ENCODE assay signal across 18 cellular contexts in the genomic region with DNA sequence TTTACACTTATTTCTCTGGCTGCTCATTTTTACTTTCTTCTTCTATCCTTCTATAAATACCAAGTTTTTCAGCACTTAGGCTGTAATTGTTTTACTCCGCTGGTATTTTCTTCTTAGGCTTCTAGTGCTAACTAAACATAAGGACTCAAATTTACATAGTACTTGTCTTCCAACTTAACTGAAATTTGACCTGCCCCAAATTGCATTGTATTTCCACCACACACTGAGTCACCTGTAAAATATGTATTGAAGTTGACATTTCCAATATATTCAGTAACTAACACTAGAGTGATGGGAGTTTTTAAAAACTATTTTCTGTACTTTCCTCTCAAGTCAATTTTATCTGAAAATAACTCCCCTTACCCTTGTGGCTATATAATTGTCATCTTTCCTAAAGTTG.
DNase-seq lines count a peak whose midpoint lies in the region; ATAC-seq, FAIRE-seq and TF ChIP-seq lines count a peak whose summit lies in the region.
"Had no signal": no experiment of that assay in that cellular context is flagged by ENCODE, and none has a peak within 500 bp of the region (broad histone marks: within the 10 kb centered on the region; RNA-seq: fewer than 3 reads in every experiment).

No MANE protein-coding gene starts in this region.

- H3K9me2 ChIP-seq in PC-9 (ENCODE audit: insufficient read depth) = no peaks in the 10 kb centered on the region

- H2BK120ac ChIP-seq in H1 (replicated peaks; ENCODE audit: low read depth, low read length) = no peak overlapping the region

- TF ChIP-seq RAD21 in H1 (IDR thresholded peaks at IDR 0.05 in 1 of 2, conservative IDR thresholded peaks at IDR 0.05 in 1 of 2; ENCODE audit: low read depth in 2 of 2, low read length in 2 of 2) = no peak

- H2AK5ac ChIP-seq in H1 (ENCODE audit: low read depth, low read length) = no peak overlapping the region

- no peaks in the 10 kb centered on the region for H3K79me1 ChIP-seq in H1 (ENCODE audit: low read depth, low read length)

- no peaks in the 10 kb centered on the region for H3K23me2 ChIP-seq in H1 (ENCODE audit: low read depth, low read length)

- no peak overlapping the region for H4K5ac ChIP-seq in H1 (ENCODE audit: insufficient read length, low read depth, low read length)

- H3K27ac ChIP-seq in PC-9 (no peak overlapping the region), H1 (ENCODE audit: low read depth, low read length) (no peak overlapping the region)
- H3K27ac ChIP-seq: 22Rv1, BLaER1, HL-60, Peyer's patch had no signal

- CTCF ChIA-PET in PC-9 (lab: Charles Lee) = no interaction called here
- CTCF ChIA-PET in H1 (lab: Charles Lee; ENCODE audit: partially characterized antibody) = no interaction called here

- WGBS in H1 (ENCODE audit: extremely low coverage in 1 of 2, insufficient coverage in 1 of 2, insufficient read length in 1 of 2, insufficient replicate concordance in 2 of 2, low coverage in 1 of 2, low lambda C conversion rate in 2 of 2, missing lambda C conversion rate in 1 of 2), 2 experiments = 38% methylated on average over 1 of the region's 1 CpG; no CpG with 5 or more reads in 1 of the 2 experiments

- H3K4me2 ChIP-seq in PC-9 (0 out of 2 replicates have a peak overlapping the region, but pooled peaks have one; percentile 8), H1 (ENCODE audit: insufficient read depth in 1 of 2, low read depth in 2 of 2, low read length in 2 of 2) (peak overlapping the region; percentile 9 to 35; a peak in 1 of 4 replicates)
- H3K4me2 ChIP-seq: BLaER1 had no signal

- no peak overlapping the region for H4K91ac ChIP-seq in H1 (replicated peaks; ENCODE audit: insufficient read length, low read length)

- H2BK15ac ChIP-seq in H1 (ENCODE audit: low read length) = no peak overlapping the region

- H3K36me3 ChIP-seq in PC-9 (ENCODE audit: low read depth) (no peaks in the 10 kb centered on the region), H1 (ENCODE audit: control insufficient read depth in 2 of 4, insufficient read depth in 4 of 4, low read length in 3 of 4) (no peaks in the 10 kb centered on the region)
- H3K36me3 ChIP-seq: BLaER1, Peyer's patch had no signal

- no TSS peak for BruUV-seq in PC-9 (replicated peaks; lab: Mats Ljungman, UMichigan)

- no peak overlapping the region for H3K4ac ChIP-seq in H1 (replicated peaks; ENCODE audit: insufficient read length, low read depth, low read length)

- no peak overlapping the region for H2BK12ac ChIP-seq in H1 (ENCODE audit: low read depth, low read length)

- TF ChIP-seq POLR2A in H1 (IDR thresholded peaks at IDR 0.05; ENCODE audit: control extremely low read depth in 1 of 2, low read depth in 2 of 2, low read length in 2 of 2) = no peak

- no peak overlapping the region for H2AFZ ChIP-seq in PC-9
- H2AFZ ChIP-seq in H1 (ENCODE audit: low read length) = no peak overlapping the region

- no peak for TF ChIP-seq EP300 in H1 (IDR thresholded peaks at IDR 0.05; ENCODE audit: borderline replicate concordance in 1 of 2, low read depth in 2 of 2, low read length in 2 of 2)

- H3K4me1 ChIP-seq in PC-9 (replicated peaks; ENCODE audit: insufficient read depth) (peaks cover 10% of the 10 kb centered on the region), H1 (replicated peaks in 1 of 4; ENCODE audit: control insufficient read depth in 3 of 4, insufficient read depth in 4 of 4, low read length in 3 of 4) (no peaks in the 10 kb centered on the region; a peak in 1 of 7 replicates)
- H3K4me1 ChIP-seq: BLaER1, Peyer's patch had no signal

- H2BK20ac ChIP-seq in H1 (ENCODE audit: low read length) = no peak overlapping the region

- TF ChIP-seq CTCF in PC-9 (conservative IDR thresholded peaks at IDR 0.05) = no peak
- no peak for TF ChIP-seq CTCF in H1 (IDR thresholded peaks at IDR 0.05; ENCODE audit: control extremely low read depth in 1 of 3, insufficient read depth in 1 of 3, low read depth in 1 of 3, low read length in 3 of 3)

- H3K79me2 ChIP-seq in PC-9 (ENCODE audit: low read depth) (no peaks in the 10 kb centered on the region), H1 (ENCODE audit: control insufficient read depth in 1 of 2, insufficient read depth in 2 of 2, low read length in 2 of 2) (no peaks in the 10 kb centered on the region)

- FAIRE-seq in H1 (lab: Jason Lieb, UNC) = no peak
- FAIRE-seq in urothelium cell line (lab: Jason Lieb, UNC) = no peak

- no peak overlapping the region for H3K23ac ChIP-seq in H1 (ENCODE audit: insufficient read length)

- H2BK5ac ChIP-seq in H1 (ENCODE audit: low read depth, low read length) = no peak overlapping the region

- H3K4me3 ChIP-seq in PC-9 (no peak overlapping the region), H1 (ENCODE audit: extremely low read depth in 1 of 4, insufficient read depth in 2 of 4, low read depth in 3 of 4, low read length in 4 of 4) (peak overlapping the region in 1 of 4 experiments; percentile 15; a peak in 1 of 8 replicates)
- H3K4me3 ChIP-seq: BLaER1, Peyer's patch had no signal

- H4K20me1 ChIP-seq in PC-9 (ENCODE audit: insufficient read depth) (no peaks in the 10 kb centered on the region), H1 (replicated peaks in 1 of 2; ENCODE audit: control insufficient read depth in 1 of 2, insufficient read depth in 2 of 2, low read length in 2 of 2) (no peaks in the 10 kb centered on the region)
- H4K20me1 ChIP-seq: BLaER1 had no signal

- no peak overlapping the region for H3K56ac ChIP-seq in H1 (replicated peaks; ENCODE audit: insufficient read length, low read depth, low read length)

- 0 out of 2 replicates have a peak, but pooled peaks cover 6% of the 10 kb centered on the region for H3K9me3 ChIP-seq in PC-9 (ENCODE audit: insufficient read depth, low read depth)
- H3K9me3 ChIP-seq in H1 (ENCODE audit: insufficient read depth in 2 of 2, low read depth in 1 of 2, low read length in 1 of 2) = no peaks in the 10 kb centered on the region
- H3K9me3 ChIP-seq: BLaER1, Peyer's patch had no signal

- H3F3A ChIP-seq in PC-9 (ENCODE audit: insufficient read depth, low read depth) = no peaks in the 10 kb centered on the region

- POLR2A ChIA-PET in PC-9 (lab: Charles Lee; ENCODE audit: unreplicated experiment) (no interaction called here), H1 (lab: Charles Lee; ENCODE audit: partially characterized antibody) (no interaction called here)

- DNase-seq in DMS53 (lab: John Stamatoyannopoulos, UW) (peak; percentile 2), DMS53 treated with DMSO at 0.1 percent for 48 hours (lab: John Stamatoyannopoulos, UW; ENCODE audit: unreplicated experiment) (no peak), PC-9 (peak in 1 of 2 experiments; percentile 45), H1 (ENCODE audit: low read depth in 1 of 2, low spot score in 2 of 2) (no peak), urothelium cell line (ENCODE audit: low spot score) (peak; percentile 4), occipital lobe (lab: John Stamatoyannopoulos, UW) (no peak)
- DNase-seq in activated CD4-positive, alpha-beta T cell treated with anti-CD3 and anti-CD28 coated beads, Interleukin-2, amount 50 U/mL, for 4 hours = no peak
- DNase-seq: CD8-positive, alpha-beta memory T cell; Karpas-422; NCI-H2107; NCI-H446 treated with DMSO at 0.1 percent for 48 hours; NCI-H82; Peyer's patch; SHP77 treated with DMSO at 0.1 percent for 48 hours had no signal

- H4K8ac ChIP-seq in H1 (ENCODE audit: extremely low read depth, insufficient read depth, low read length) = no peak overlapping the region

- intact Hi-C loops in PC-9 (cut with micrococcal nuclease; ENCODE audit: unreplicated experiment) = no loop called here

- no peak overlapping the region for H3K9ac ChIP-seq in H1 (replicated peaks in 1 of 4; ENCODE audit: extremely low read depth in 1 of 4, low read depth in 3 of 4, low read length in 3 of 4)
- H3K9ac ChIP-seq: BLaER1 had no signal

- ATAC-seq in HG02840 (IDR thresholded peaks at IDR 0.05; ENCODE audit: low FRiP score, unreplicated experiment) = no peak

- no peak overlapping the region for H3K14ac ChIP-seq in H1 (ENCODE audit: insufficient read length)

- H3K18ac ChIP-seq in H1 (ENCODE audit: extremely low read depth, low read length) = no peak overlapping the region

- H3K27me3 ChIP-seq in PC-9 (ENCODE audit: insufficient read depth, low read depth) (no peaks in the 10 kb centered on the region), H1 (replicated peaks in 1 of 4; ENCODE audit: control insufficient read depth in 3 of 4, extremely low read depth in 1 of 4, insufficient read depth in 3 of 4, low read length in 3 of 4) (no peaks in the 10 kb centered on the region)
- H3K27me3 ChIP-seq: BLaER1, Peyer's patch had no signal

TF ChIP-seq in H1, 55 proteins besides CTCF, POLR2A, EP300 and RAD21 (continues in another document):
- TF ChIP-seq USF2 (IDR thresholded peaks at IDR 0.05; ENCODE audit: low read length) (no peak), BRCA1 (IDR thresholded peaks at IDR 0.05; ENCODE audit: low read depth, low read length) (no peak), CBX8 (IDR thresholded peaks at IDR 0.05; ENCODE audit: borderline replicate concordance, low read depth, low read length) (no peak), YY1 (IDR thresholded peaks at IDR 0.05; ENCODE audit: low read depth, low read length) (no peak), CTBP2 (IDR thresholded peaks at IDR 0.05; ENCODE audit: borderline replicate concordance, insufficient read depth, insufficient read length, low read length) (no peak), ASH2L (IDR thresholded peaks at IDR 0.05; ENCODE audit: low read length) (no peak), SIX5 (IDR thresholded peaks at IDR 0.05; ENCODE audit: low read depth, low read length) (no peak), NRF1 (IDR thresholded peaks at IDR 0.05; ENCODE audit: low read depth, low read length) (no peak), HDAC6 (IDR thresholded peaks at IDR 0.05; ENCODE audit: low read depth, low read length) (no peak), SRF (IDR thresholded peaks at IDR 0.05; ENCODE audit: low read depth, low read length) (no peak), ATF3 (IDR thresholded peaks at IDR 0.05; ENCODE audit: insufficient read depth, low read depth, low read length) (no peak), TCF12 (IDR thresholded peaks at IDR 0.05; ENCODE audit: low read depth, low read length) (no peak), HDAC2 (IDR thresholded peaks at IDR 0.05; ENCODE audit: borderline replicate concordance in 1 of 2, low read depth in 2 of 2, low read length in 2 of 2) (no peak), SP4 (IDR thresholded peaks at IDR 0.05; ENCODE audit: low read length) (no peak), GTF2F1 (IDR thresholded peaks at IDR 0.05; ENCODE audit: borderline replicate concordance, low read depth, low read length) (no peak)

Comparison
In these comparisons a context has a peak if more than half of its experiments do, and no peak if none do; other contexts are left out.
1. DNase-seq: peak in DMS53 (single experiment) and urothelium cell line (single experiment); none in DMS53 treated with DMSO at 0.1 percent for 48 hours (single experiment), H1 (0 of 2), activated CD4-positive, alpha-beta T cell treated with anti-CD3 and anti-CD28 coated beads, Interleukin-2, amount 50 U/mL, for 4 hours (0 of 2) and occipital lobe (single experiment).